Comparison of ENCODE assay signal across 15 cellular contexts in genomic region chr10:132873395-132873794, GRCh38.
A peak's percentile ranks its signal among the peaks of the same experiment; 100 is the strongest.
DNase-seq lines count a peak whose midpoint lies in the region; ATAC-seq and TF ChIP-seq lines count a peak whose summit lies in the region.
"Had no signal": no experiment of that assay in that cellular context is flagged by ENCODE, and none has a peak within 500 bp of the region (broad histone marks: within the 10 kb centered on the region; RNA-seq: fewer than 3 reads in every experiment).

No MANE protein-coding gene starts in this region.

- H3K4me2 ChIP-seq in BLaER1, result peak overlapping the region; percentile 48

- peaks cover 28% of the 10 kb centered on the region for H3K9me3 ChIP-seq in BLaER1

- no peaks in the 10 kb centered on the region for H3K4me1 Mint-ChIP-seq in activated CD8-positive, alpha-beta memory T cell treated with anti-CD3 and anti-CD28 coated beads, Interleukin-2, amount 10 ng/mL, durations not matched to agents 7 days and 5 days
- H3K4me1 Mint-ChIP-seq in HFFc6 (ENCODE audit: low read depth), result no peaks in the 10 kb centered on the region

- no peaks in the 10 kb centered on the region for H3K36me3 Mint-ChIP-seq in activated CD8-positive, alpha-beta memory T cell treated with anti-CD3 and anti-CD28 coated beads, Interleukin-2, amount 10 ng/mL, durations not matched to agents 7 days and 5 days
- H3K36me3 Mint-ChIP-seq in HFFc6 (ENCODE audit: low read depth), result peaks cover 5% of the 10 kb centered on the region

- H3K27ac ChIP-seq in BLaER1 (no peak overlapping the region), dorsolateral prefrontal cortex (no peak overlapping the region), substantia nigra (ENCODE audit: low read depth, low read length, poor library complexity, severe bottlenecking) (no peak overlapping the region)

- no peak for ATAC-seq in activated CD8-positive, alpha-beta memory T cell treated with anti-CD3 and anti-CD28 coated beads, Interleukin-2, amount 10 ng/mL, durations not matched to agents 7 days and 5 days
- ATAC-seq in sciatic nerve, result no peak
- ATAC-seq in GM19324 (IDR thresholded peaks at IDR 0.05; ENCODE audit: low FRiP score, unreplicated experiment), result no peak

- no peak overlapping the region for H3K4me3 ChIP-seq in BLaER1
- no peak overlapping the region for H3K4me3 ChIP-seq in dorsolateral prefrontal cortex

- no peak overlapping the region for H3K9ac ChIP-seq in BLaER1

- CTCF ChIA-PET in activated CD8-positive, alpha-beta memory T cell treated with anti-CD3 and anti-CD28 coated beads, Interleukin-2, amount 10 ng/mL, durations not matched to agents 7 days and 5 days (lab: Charles Lee), result no interaction called here

- H3K4me1 ChIP-seq in BLaER1, result peaks cover 16% of the 10 kb centered on the region

- H3K27me3 ChIP-seq in BLaER1, result peaks cover 5% of the 10 kb centered on the region
- H3K27me3 ChIP-seq in dorsolateral prefrontal cortex, result peaks cover 0 to 11% (median 0%) of the 10 kb centered on the region in 45 donors

- DNase-seq in activated CD8-positive, alpha-beta memory T cell treated with anti-CD3 and anti-CD28 coated beads, Interleukin-2, amount 10 ng/mL, durations not matched to agents 7 days and 5 days, result peak; percentile 21
- DNase-seq in activated CD8-positive, alpha-beta memory T cell treated with anti-CD3 and anti-CD28 coated beads for 24 hours, result no peak
- DNase-seq in dorsolateral prefrontal cortex, result peak in 7 of 10 donors; percentile 2 to 30 (median 16)
- peak; percentile 27 for DNase-seq in sciatic nerve (ENCODE audit: low spot score)
- no peak for DNase-seq in HFFc6
- no peak for DNase-seq in substantia nigra (lab: John Stamatoyannopoulos, UW)
- DNase-seq: 8988T, C1 segment of cervical spinal cord, DMS 273 treated with DMSO at 0.1 percent for 48 hours, Karpas-422, NCI-H1436, NCI-H2029 treated with DMSO at 0.1 percent for 48 hours, NCI-H510A had no signal

- H3K9me3 Mint-ChIP-seq in activated CD8-positive, alpha-beta memory T cell treated with anti-CD3 and anti-CD28 coated beads, Interleukin-2, amount 10 ng/mL, durations not matched to agents 7 days and 5 days (ENCODE audit: low read depth), result no peaks in the 10 kb centered on the region
- peaks cover 8% of the 10 kb centered on the region; the same call in 1 of the 2 replicates for H3K9me3 Mint-ChIP-seq in HFFc6

- H3K27me3 Mint-ChIP-seq in activated CD8-positive, alpha-beta memory T cell treated with anti-CD3 and anti-CD28 coated beads, Interleukin-2, amount 10 ng/mL, durations not matched to agents 7 days and 5 days, result peaks cover 9% of the 10 kb centered on the region
- H3K27me3 Mint-ChIP-seq in HFFc6 (ENCODE audit: insufficient read depth), result peaks cover 29% of the 10 kb centered on the region

- no peak overlapping the region for H3K4me3 Mint-ChIP-seq in activated CD8-positive, alpha-beta memory T cell treated with anti-CD3 and anti-CD28 coated beads, Interleukin-2, amount 10 ng/mL, durations not matched to agents 7 days and 5 days
- H3K4me3 Mint-ChIP-seq in HFFc6, result no peak overlapping the region

- intact Hi-C loops in dorsolateral prefrontal cortex (cut with DNase I), result no loop called here
- intact Hi-C loops in sciatic nerve (cut with DNase I), result loop anchor here (5.0 kb wide), 1 partner anchor 531 kb away; no protein-coding TSS in a partner anchor

- H3K36me3 ChIP-seq in BLaER1, result no peaks in the 10 kb centered on the region

- H4K20me1 ChIP-seq in BLaER1, result 0 out of 2 replicates have a peak, but pooled peaks cover 4% of the 10 kb centered on the region

- H3K27ac Mint-ChIP-seq in activated CD8-positive, alpha-beta memory T cell treated with anti-CD3 and anti-CD28 coated beads, Interleukin-2, amount 10 ng/mL, durations not matched to agents 7 days and 5 days, result no peak overlapping the region
- H3K27ac Mint-ChIP-seq in HFFc6, result no peak overlapping the region

- TF ChIP-seq CTCF in dorsolateral prefrontal cortex (IDR thresholded peaks at IDR 0.05 in 54 of 56, conservative IDR thresholded peaks at IDR 0.05 in 2 of 56; ENCODE audit: low read depth in 1 of 56, partially characterized antibody in 56 of 56), result no peak
- TF ChIP-seq CTCF in HFFc6 (IDR thresholded peaks at IDR 0.05), result no peak

Comparison
In these comparisons a context has a peak if more than half of its experiments do, and no peak if none do; other contexts are left out.
1. DNase-seq: peak in activated CD8-positive, alpha-beta memory T cell treated with anti-CD3 and anti-CD28 coated beads, Interleukin-2, amount 10 ng/mL, durations not matched to agents 7 days and 5 days (single experiment), dorsolateral prefrontal cortex (7 of 10) and sciatic nerve (single experiment); none in activated CD8-positive, alpha-beta memory T cell treated with anti-CD3 and anti-CD28 coated beads for 24 hours (single experiment), HFFc6 (single experiment) and substantia nigra (0 of 49).